6 cellular contexts compared by ENCODE assay signal in the genomic region with DNA sequence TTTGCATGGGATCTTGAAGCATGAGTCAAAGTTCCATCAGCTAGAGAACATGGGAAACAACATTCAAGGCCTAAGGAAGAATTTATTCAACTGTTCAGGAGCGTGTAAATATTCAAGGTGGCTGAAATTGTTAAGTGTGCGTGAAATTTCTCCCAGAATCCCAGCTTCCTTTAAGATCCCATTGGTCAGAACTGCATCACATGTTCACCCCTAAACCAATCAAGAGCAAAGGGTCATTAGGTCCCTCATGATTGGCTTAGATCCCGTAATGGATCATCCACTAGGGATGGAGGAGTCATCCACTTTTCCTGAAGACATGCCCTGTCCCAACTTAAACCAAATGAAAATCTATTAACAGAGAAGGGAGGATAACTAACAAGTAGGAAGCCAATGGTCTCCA.
"Had no signal": no experiment of that assay in that cellular context is flagged by ENCODE, and none has a peak within 500 bp of the region (broad histone marks: within the 10 kb centered on the region; RNA-seq: fewer than 3 reads in every experiment).

No MANE protein-coding gene starts in this region.

- DNase-seq: IMR-90, KBM-7, KG1 had no signal

- H3K27ac ChIP-seq: HL-60 had no signal

- FAIRE-seq: HepG2, HTR-8/SVneo had no signal

- ATAC-seq: HepG2 had no signal
